In genomic region chr2:47250576-47251403, GRCh38 we compare ENCODE assay signal across 1 cellular context.
A peak's percentile ranks its signal among the peaks of the same experiment; 100 is the strongest.
TF ChIP-seq lines count a peak whose summit lies in the region.

No MANE protein-coding gene starts in this region.

TF ChIP-seq in K562, 482 proteins besides CTCF, POLR2A, EP300 and RAD21 (continued from another document):
- TF ChIP-seq NCOR1 (IDR thresholded peaks at IDR 0.05) (peak; percentile 58), ATF1 (CRISPR knock-in tag; IDR thresholded peaks at IDR 0.05) (no peak), ATF1 (tag; IDR thresholded peaks at IDR 0.05) (peak; percentile 12; the same call in 1 of the 2 replicates), KLF16 (IDR thresholded peaks at IDR 0.05) (no peak; the same call in 1 of the 2 replicates), FOXP1 (CRISPR knock-in tag; IDR thresholded peaks at IDR 0.05) (peak; percentile 44; the same call in 1 of the 2 replicates), SLC30A9 (CRISPR knock-in tag; IDR thresholded peaks at IDR 0.05) (no peak), EGR1 (conservative IDR thresholded peaks at IDR 0.05) (peak; percentile 49), CBFA2T2 (conservative IDR thresholded peaks at IDR 0.05) (peak; percentile 35; the same call in 1 of the 2 replicates), CREM (IDR thresholded peaks at IDR 0.05; ENCODE audit: low read depth) (peak; percentile 44)
- TF ChIP-seq, protein P1, sequence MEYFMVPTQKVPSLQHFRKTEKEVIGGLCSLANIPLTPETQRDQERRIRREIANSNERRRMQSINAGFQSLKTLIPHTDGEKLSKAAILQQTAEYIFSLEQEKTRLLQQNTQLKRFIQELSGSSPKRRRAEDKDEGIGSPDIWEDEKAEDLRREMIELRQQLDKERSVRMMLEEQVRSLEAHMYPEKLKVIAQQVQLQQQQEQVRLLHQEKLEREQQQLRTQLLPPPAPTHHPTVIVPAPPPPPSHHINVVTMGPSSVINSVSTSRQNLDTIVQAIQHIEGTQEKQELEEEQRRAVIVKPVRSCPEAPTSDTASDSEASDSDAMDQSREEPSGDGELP (CRISPR knock-in tag; IDR thresholded peaks at IDR 0.05; ENCODE audit: borderline replicate concordance), result peak; percentile 38; the same call in 1 of the 2 replicates
- TF ChIP-seq, protein P2, sequence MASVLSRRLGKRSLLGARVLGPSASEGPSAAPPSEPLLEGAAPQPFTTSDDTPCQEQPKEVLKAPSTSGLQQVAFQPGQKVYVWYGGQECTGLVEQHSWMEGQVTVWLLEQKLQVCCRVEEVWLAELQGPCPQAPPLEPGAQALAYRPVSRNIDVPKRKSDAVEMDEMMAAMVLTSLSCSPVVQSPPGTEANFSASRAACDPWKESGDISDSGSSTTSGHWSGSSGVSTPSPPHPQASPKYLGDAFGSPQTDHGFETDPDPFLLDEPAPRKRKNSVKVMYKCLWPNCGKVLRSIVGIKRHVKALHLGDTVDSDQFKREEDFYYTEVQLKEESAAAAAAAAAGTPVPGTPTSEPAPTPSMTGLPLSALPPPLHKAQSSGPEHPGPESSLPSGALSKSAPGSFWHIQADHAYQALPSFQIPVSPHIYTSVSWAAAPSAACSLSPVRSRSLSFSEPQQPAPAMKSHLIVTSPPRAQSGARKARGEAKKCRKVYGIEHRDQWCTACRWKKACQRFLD (CRISPR knock-in tag; IDR thresholded peaks at IDR 0.05), result 0 out of 2 replicates have a peak, but pooled peaks have one; percentile 18
